31 cellular contexts compared by ENCODE assay signal in the genomic region with DNA sequence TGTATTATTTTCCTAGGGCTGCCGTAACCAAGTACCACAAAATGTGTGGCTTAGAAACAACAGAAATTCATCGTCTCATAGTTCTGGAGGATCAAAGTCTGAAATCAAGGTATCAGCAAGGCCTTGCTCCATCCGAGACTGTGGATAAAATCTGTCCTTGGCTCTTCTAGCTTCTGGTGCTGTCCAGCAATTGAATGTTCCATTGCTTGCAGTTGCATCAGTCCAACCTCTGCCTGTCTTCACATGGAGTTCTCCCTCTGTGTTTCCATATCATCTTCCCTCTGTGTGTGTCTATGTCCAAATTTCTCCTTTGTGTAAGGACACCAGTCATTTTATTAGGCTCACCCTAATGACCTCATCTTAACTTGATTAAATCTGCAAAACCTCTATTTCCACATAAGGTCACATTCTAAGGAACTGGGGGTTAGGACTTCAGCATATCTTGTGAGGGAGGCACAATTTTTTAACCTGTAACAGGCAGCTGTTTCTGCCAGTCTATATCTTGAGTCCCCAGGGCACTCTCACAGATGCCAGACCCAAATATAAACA.
DNase-seq lines count a peak whose midpoint lies in the region; ATAC-seq and TF ChIP-seq lines count a peak whose summit lies in the region.
"Had no signal": no experiment of that assay in that cellular context is flagged by ENCODE, and none has a peak within 500 bp of the region (broad histone marks: within the 10 kb centered on the region; RNA-seq: fewer than 3 reads in every experiment).

No MANE protein-coding gene starts in this region.

- H3K27me3 ChIP-seq in BLaER1, result no peaks in the 10 kb centered on the region
- H3K27me3 ChIP-seq: sigmoid colon, stomach, uterus had no signal

- no peaks in the 10 kb centered on the region for H3K9me3 Mint-ChIP-seq in activated naive CD4-positive, alpha-beta T cell treated with anti-CD3 and anti-CD28 coated beads, Interleukin-2, amount 50 U/mL, for 72 hours
- H3K9me3 Mint-ChIP-seq: activated CD4-positive, alpha-beta memory T cell treated with anti-CD3 and anti-CD28 coated beads, Interleukin-2, amount 10 ng/mL, durations not matched to agents 7 days and 5 days; dendritic cell treated with granulocyte-macrophage colony-stimulating factor and Interleukin-4, amounts not matched to agents 40 ng/mL and 50 ng/mL, for 4 days; endodermal cell; natural killer cell had no signal

- peaks cover 89% of the 10 kb centered on the region for H3K36me3 ChIP-seq in BLaER1
- H3K36me3 ChIP-seq: sigmoid colon, stomach, uterus had no signal

- no peak for TF ChIP-seq RAD21 in Ishikawa (IDR thresholded peaks at IDR 0.05; ENCODE audit: low read depth)

- peak overlapping the region; percentile 25; the same call in 1 of the 2 replicates for H3K27ac ChIP-seq in BLaER1
- H3K27ac ChIP-seq: sigmoid colon, stomach, uterus had no signal

- H3K36me3 Mint-ChIP-seq in activated naive CD4-positive, alpha-beta T cell treated with anti-CD3 and anti-CD28 coated beads, Interleukin-2, amount 50 U/mL, for 72 hours, result no peaks in the 10 kb centered on the region
- H3K36me3 Mint-ChIP-seq: CD8-positive, alpha-beta memory T cell; natural killer cell had no signal

- H3K9ac ChIP-seq in BLaER1, result no peak overlapping the region

- ATAC-seq in activated naive CD4-positive, alpha-beta T cell treated with anti-CD3 and anti-CD28 coated beads, Interleukin-2, amount 50 U/mL, for 72 hours, result no peak
- no peak for ATAC-seq in GM18520 (IDR thresholded peaks at IDR 0.05; ENCODE audit: unreplicated experiment)
- ATAC-seq: natural killer cell, T-helper 17 cell had no signal

- no peak overlapping the region for H3K27ac Mint-ChIP-seq in activated naive CD4-positive, alpha-beta T cell treated with anti-CD3 and anti-CD28 coated beads, Interleukin-2, amount 50 U/mL, for 72 hours
- H3K27ac Mint-ChIP-seq: activated CD4-positive, alpha-beta memory T cell treated with anti-CD3 and anti-CD28 coated beads, Interleukin-2, amount 10 ng/mL, durations not matched to agents 7 days and 5 days; B cell; CD8-positive, alpha-beta memory T cell; dendritic cell treated with granulocyte-macrophage colony-stimulating factor and Interleukin-4, amounts not matched to agents 40 ng/mL and 50 ng/mL, for 4 days; endodermal cell; natural killer cell; T-helper 17 cell had no signal

- H3K9me3 ChIP-seq in BLaER1, result peaks cover 21% of the 10 kb centered on the region
- H3K9me3 ChIP-seq: uterus had no signal

- in situ Hi-C loops in astrocyte of the spinal cord (cut with HindIII; ENCODE audit: low sequenced_read_pairs), result no loop called here

- no peak for TF ChIP-seq EP300 in Ishikawa (IDR thresholded peaks at IDR 0.05; ENCODE audit: borderline replicate concordance)

- DNase-seq in astrocyte of the spinal cord (ENCODE audit: low read depth, low spot score) (peak; percentile 23), fibroblast of villous mesenchyme (ENCODE audit: low read depth) (peak; percentile 18), T-helper 1 cell (no peak), NCI-H128 (lab: John Stamatoyannopoulos, UW; ENCODE audit: unreplicated experiment) (no peak)
- DNase-seq in activated naive CD4-positive, alpha-beta T cell treated with anti-CD3 and anti-CD28 coated beads, Interleukin-2, amount 50 U/mL, for 72 hours (ENCODE audit: low spot score in 2 of 2), result no peak
- DNase-seq: activated CD4-positive, alpha-beta memory T cell treated with anti-CD3 and anti-CD28 coated beads, Interleukin-2, amount 10 ng/mL, durations not matched to agents 7 days and 5 days; activated CD8-positive, alpha-beta memory T cell treated with anti-CD3 and anti-CD28 coated beads, Interleukin-2, amount 50 U/mL, for 4 hours; activated naive CD4-positive, alpha-beta T cell treated with anti-CD3 and anti-CD28 coated beads, Interleukin-2, amount 50 U/mL, for 16 hours; caudate nucleus; CD8-positive, alpha-beta memory T cell; DMS 273 treated with DMSO at 0.1 percent for 48 hours; EL; endodermal cell; KBM-7; natural killer cell; NCI-H1417 treated with DMSO at 0.1 percent for 48 hours; NCI-H2081; NCI-H345; NCI-H748 treated with DMSO at 0.1 percent for 48 hours; occipital lobe; RPMI8226; sigmoid colon; stimulated activated CD4-positive, alpha-beta T cell treated with anti-CD3 and anti-CD28 coated beads, Interleukin-4, amount 100 ng/mL, for 1 hour; stomach; T-helper 17 cell; uterus had no signal

- no peaks in the 10 kb centered on the region for H4K20me1 ChIP-seq in BLaER1

- peaks cover 36% of the 10 kb centered on the region for H3K4me1 ChIP-seq in BLaER1
- H3K4me1 ChIP-seq: sigmoid colon, stomach, uterus had no signal

- peak overlapping the region; percentile 13 for H3K4me2 ChIP-seq in BLaER1

- TF ChIP-seq CTCF in astrocyte of the spinal cord (IDR thresholded peaks at IDR 0.05; ENCODE audit: low read depth, low read length) (no peak), fibroblast of villous mesenchyme (IDR thresholded peaks at IDR 0.05; ENCODE audit: insufficient read depth, low read depth, low read length) (no peak)

- H3K4me3 ChIP-seq in BLaER1, result no peak overlapping the region
- H3K4me3 ChIP-seq in astrocyte of the spinal cord (ENCODE audit: low read depth, low read length), result no peak overlapping the region
- H3K4me3 ChIP-seq in fibroblast of villous mesenchyme (ENCODE audit: low read depth, low read length), result no peak overlapping the region
- H3K4me3 ChIP-seq: sigmoid colon, stomach, uterus had no signal

TF ChIP-seq in Ishikawa, 13 proteins besides CTCF, POLR2A, EP300 and RAD21:
- TF ChIP-seq TAF1 (IDR thresholded peaks at IDR 0.05; ENCODE audit: low read depth), result no peak
- TF ChIP-seq, protein P1, sequence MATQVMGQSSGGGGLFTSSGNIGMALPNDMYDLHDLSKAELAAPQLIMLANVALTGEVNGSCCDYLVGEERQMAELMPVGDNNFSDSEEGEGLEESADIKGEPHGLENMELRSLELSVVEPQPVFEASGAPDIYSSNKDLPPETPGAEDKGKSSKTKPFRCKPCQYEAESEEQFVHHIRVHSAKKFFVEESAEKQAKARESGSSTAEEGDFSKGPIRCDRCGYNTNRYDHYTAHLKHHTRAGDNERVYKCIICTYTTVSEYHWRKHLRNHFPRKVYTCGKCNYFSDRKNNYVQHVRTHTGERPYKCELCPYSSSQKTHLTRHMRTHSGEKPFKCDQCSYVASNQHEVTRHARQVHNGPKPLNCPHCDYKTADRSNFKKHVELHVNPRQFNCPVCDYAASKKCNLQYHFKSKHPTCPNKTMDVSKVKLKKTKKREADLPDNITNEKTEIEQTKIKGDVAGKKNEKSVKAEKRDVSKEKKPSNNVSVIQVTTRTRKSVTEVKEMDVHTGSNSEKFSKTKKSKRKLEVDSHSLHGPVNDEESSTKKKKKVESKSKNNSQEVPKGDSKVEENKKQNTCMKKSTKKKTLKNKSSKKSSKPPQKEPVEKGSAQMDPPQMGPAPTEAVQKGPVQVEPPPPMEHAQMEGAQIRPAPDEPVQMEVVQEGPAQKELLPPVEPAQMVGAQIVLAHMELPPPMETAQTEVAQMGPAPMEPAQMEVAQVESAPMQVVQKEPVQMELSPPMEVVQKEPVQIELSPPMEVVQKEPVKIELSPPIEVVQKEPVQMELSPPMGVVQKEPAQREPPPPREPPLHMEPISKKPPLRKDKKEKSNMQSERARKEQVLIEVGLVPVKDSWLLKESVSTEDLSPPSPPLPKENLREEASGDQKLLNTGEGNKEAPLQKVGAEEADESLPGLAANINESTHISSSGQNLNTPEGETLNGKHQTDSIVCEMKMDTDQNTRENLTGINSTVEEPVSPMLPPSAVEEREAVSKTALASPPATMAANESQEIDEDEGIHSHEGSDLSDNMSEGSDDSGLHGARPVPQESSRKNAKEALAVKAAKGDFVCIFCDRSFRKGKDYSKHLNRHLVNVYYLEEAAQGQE (IDR thresholded peaks at IDR 0.05; ENCODE audit: low read depth), result peak; percentile 60; the same call in 1 of the 2 replicates

Comparison
In these comparisons a context has a peak if more than half of its experiments do, and no peak if none do; other contexts are left out.
1. DNase-seq: peak in astrocyte of the spinal cord (single experiment) and fibroblast of villous mesenchyme (single experiment); none in activated naive CD4-positive, alpha-beta T cell treated with anti-CD3 and anti-CD28 coated beads, Interleukin-2, amount 50 U/mL, for 72 hours (0 of 2), T-helper 1 cell (0 of 5) and NCI-H128 (single experiment).